23 cellular contexts compared by ENCODE assay signal in the genomic region with DNA sequence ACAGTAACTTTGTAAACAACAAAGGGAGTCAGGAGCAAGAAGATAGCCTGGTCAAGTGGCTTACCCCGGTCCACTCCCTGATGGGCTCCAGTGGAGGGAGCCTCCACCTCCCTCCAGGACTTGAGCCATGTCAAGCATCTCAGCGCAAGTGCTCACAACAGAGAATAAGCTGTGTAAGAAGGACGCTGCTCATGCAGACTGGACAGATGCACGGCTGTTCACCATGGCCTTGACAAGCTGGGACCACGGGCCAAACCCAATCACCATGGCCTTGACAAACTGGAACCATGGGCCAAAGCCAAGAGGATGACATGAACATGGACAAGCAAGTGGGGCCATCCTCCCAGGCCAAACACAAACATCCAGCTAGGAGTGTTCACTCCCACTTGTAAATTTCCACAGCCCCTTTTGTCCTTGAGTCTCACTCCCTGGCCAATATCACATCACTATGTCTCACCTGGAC. TPM values are rescaled to one million over a fixed set of nuclear protein-coding genes. Genes with fewer than 3 reads are reported as not detected.
DNase-seq lines count a peak whose midpoint lies in the region; ATAC-seq, FAIRE-seq and TF ChIP-seq lines count a peak whose summit lies in the region.
"Had no signal": no experiment of that assay in that cellular context is flagged by ENCODE, and none has a peak within 500 bp of the region (broad histone marks: within the 10 kb centered on the region; RNA-seq: fewer than 3 reads in every experiment).

No MANE protein-coding gene starts in this region.

- DNase-seq in A549 (ENCODE audit: low read depth in 1 of 2, low spot score in 1 of 2), result no peak
- no peak for DNase-seq in RWPE1 (ENCODE audit: low spot score)
- DNase-seq in HepG2 (ENCODE audit: low spot score), result no peak
- DNase-seq in spleen, result peak; percentile 79
- DNase-seq in transverse colon, result no peak
- no peak for DNase-seq in superior temporal gyrus (ENCODE audit: extremely low spot score)
- DNase-seq: DND-41; HFFc6; Karpas-422; MV-4-11; NCI-H1105 treated with DMSO at 0.1 percent for 48 hours; NCI-H2029 treated with DMSO at 0.1 percent for 48 hours; NCI-H226; NCI-H510A treated with DMSO at 0.1 percent for 48 hours; NCI-H774; NK-92 treated with Interleukin-12 subunit alpha and Interleukin-12 subunit beta, amount 100 ng/mL, for 24 hours; Right ventricle myocardium superior; SW 1271 had no signal

- in situ Hi-C loops in HepG2 (cut with HindIII; ENCODE audit: extremely low pct_ligation_motif_present, low pct_unique_long_range_greater_than_20kb) (no loop called here), transverse colon (cut with MboI; ENCODE audit: low pct_ligation_motif_present in 1 of 4, low pct_unique_long_range_greater_than_20kb in 1 of 4, low sequenced_read_pairs in 3 of 4) (no loop called here)

- H3K36me3 ChIP-seq in HepG2 (replicated peaks in 1 of 2; ENCODE audit: control insufficient read depth in 1 of 2, insufficient read depth in 2 of 2, low read length in 2 of 2) (no peaks in the 10 kb centered on the region), spleen (no peaks in the 10 kb centered on the region), transverse colon (no peaks in the 10 kb centered on the region)

- TF ChIP-seq RAD21 in A549 (conservative IDR thresholded peaks at IDR 0.05 in 1 of 2, IDR thresholded peaks at IDR 0.05 in 1 of 2), result no peak
- no peak for TF ChIP-seq RAD21 in HepG2 (CRISPR knock-in tag; IDR thresholded peaks at IDR 0.05)

- intact Hi-C loops in HepG2 (cut with micrococcal nuclease; ENCODE audit: unreplicated experiment) (loop anchor here (10.0 kb wide), 1 partner anchor 85 kb away; no protein-coding TSS in a partner anchor), spleen (cut with DNase I; ENCODE audit: low total_unique reads) (loop anchor here (5.0 kb wide), 1 partner anchor 87 kb away; no protein-coding TSS in a partner anchor), transverse colon (cut with DNase I; ENCODE audit: low total_unique reads) (loop anchor here (10.0 kb wide), 1 partner anchor 85 kb away; no protein-coding TSS in a partner anchor)

- CTCF ChIA-PET in A549 (lab: Yijun Ruan, JAX) (interaction anchor here (0.7 to 3.3 kb wide), 7 partner anchors 10 to 124 kb away, joined by 3 to 39 read pairs (median 5); no protein-coding TSS in a partner anchor), RWPE1 (lab: Yijun Ruan, JAX) (interaction anchor here (0.8 to 1.4 kb wide), 2 partner anchors 87 to 89 kb away, joined by 3 to 8 read pairs; no protein-coding TSS in a partner anchor), HepG2 (lab: Yijun Ruan, JAX; ENCODE audit: low intra/inter-chr PET ratio, low total read pairs) (no interaction called here)

- no peak overlapping the region for H3K4me3 ChIP-seq in A549
- H3K4me3 ChIP-seq in HepG2 (replicated peaks in 1 of 3; ENCODE audit: insufficient read depth in 1 of 3, low read depth in 2 of 3, low read length in 3 of 3), result no peak overlapping the region
- H3K4me3 ChIP-seq in spleen, result no peak overlapping the region
- H3K4me3 ChIP-seq in transverse colon, result no peak overlapping the region
- H3K4me3 ChIP-seq: GM12878, SK-N-MC had no signal

- TF ChIP-seq EP300 in A549 (IDR thresholded peaks at IDR 0.05) (no peak), HepG2 (IDR thresholded peaks at IDR 0.05; ENCODE audit: low read depth in 2 of 2, low read length in 2 of 2) (no peak), HepG2 (CRISPR knock-in tag; IDR thresholded peaks at IDR 0.05; ENCODE audit: borderline replicate concordance) (no peak), transverse colon (IDR thresholded peaks at IDR 0.05; ENCODE audit: low read depth) (no peak)

- TF ChIP-seq CTCF in A549 (IDR thresholded peaks at IDR 0.05) (no peak), RWPE1 (conservative IDR thresholded peaks at IDR 0.05; ENCODE audit: low read depth) (no peak), HepG2 (CRISPR knock-in tag; IDR thresholded peaks at IDR 0.05) (no peak), spleen (IDR thresholded peaks at IDR 0.05 in 8 of 11, conservative IDR thresholded peaks at IDR 0.05 in 3 of 11) (no peak), transverse colon (IDR thresholded peaks at IDR 0.05) (no peak)

- POLR2A ChIA-PET in A549 (lab: Yijun Ruan, JAX) (no interaction called here), RWPE1 (lab: Yijun Ruan, JAX; ENCODE audit: low non-redundant PET) (no interaction called here), HepG2 (lab: Yijun Ruan, JAX) (no interaction called here)

- H2AFZ ChIP-seq in HepG2 (ENCODE audit: low read length), result no peak overlapping the region

- H3K27ac ChIP-seq in A549, result no peak overlapping the region
- H3K27ac ChIP-seq in RWPE1, result peak overlapping the region; percentile 100
- no peak overlapping the region for H3K27ac ChIP-seq in HepG2 (ENCODE audit: extremely low read length, insufficient read depth, low read length)
- H3K27ac ChIP-seq in spleen, result peak overlapping the region; percentile 74 to 89 (median 84)
- no peak overlapping the region for H3K27ac ChIP-seq in transverse colon
- H3K27ac ChIP-seq: SK-N-MC had no signal

- no peaks in the 10 kb centered on the region for H3K9me3 ChIP-seq in A549
- no peaks in the 10 kb centered on the region for H3K9me3 ChIP-seq in HepG2 (ENCODE audit: low read length)
- no peaks in the 10 kb centered on the region for H3K9me3 ChIP-seq in spleen
- no peaks in the 10 kb centered on the region for H3K9me3 ChIP-seq in transverse colon

- peaks cover 2 to 25% of the 10 kb centered on the region in 2 experiments for H3K27me3 ChIP-seq in HepG2 (ENCODE audit: control insufficient read depth in 1 of 2, insufficient read depth in 2 of 2, low read length in 2 of 2)
- peaks cover 0 to 41% (median 18%) of the 10 kb centered on the region in 7 donors for H3K27me3 ChIP-seq in spleen (replicated peaks in 1 of 7)
- H3K27me3 ChIP-seq in transverse colon, result peaks cover 9% of the 10 kb centered on the region

- H3K4me1 ChIP-seq in A549 (peaks cover 10% of the 10 kb centered on the region; the same call in 2 of the 3 replicates), HepG2 (ENCODE audit: insufficient read depth, low read length) (peaks cover 16% of the 10 kb centered on the region; the same call in 1 of the 2 replicates), spleen (peaks cover 0 to 52% (median 38%) of the 10 kb centered on the region in 6 donors), transverse colon (peaks cover 7 to 18% (median 16%) of the 10 kb centered on the region in 4 donors)

- no peak overlapping the region for H3K9ac ChIP-seq in HepG2 (ENCODE audit: insufficient read depth, low read depth, low read length)

- FAIRE-seq in A549 (lab: Jason Lieb, UNC) (no peak), HepG2 (lab: Jason Lieb, UNC) (no peak)
- FAIRE-seq: A204.1, GM12878, RCC 7860 had no signal

- H4K20me1 ChIP-seq in HepG2 (ENCODE audit: insufficient read depth, low read length), result no peaks in the 10 kb centered on the region

- H3K4me2 ChIP-seq in A549 (no peak overlapping the region), HepG2 (ENCODE audit: low read depth, low read length) (no peak overlapping the region)

- no TSS peak for BruUV-seq in HepG2 (replicated peaks; lab: Mats Ljungman, UMichigan)

- no peaks in the 10 kb centered on the region for H3K79me2 ChIP-seq in HepG2 (ENCODE audit: insufficient read depth, low read length)

- ATAC-seq in A549 (0 out of 6 replicates have a peak, but pooled peaks of 1 of the 2 experiments have one; percentile 3), HepG2 (no peak), HG02610 (IDR thresholded peaks at IDR 0.05; ENCODE audit: unreplicated experiment) (no peak)
- ATAC-seq: GM12878 had no signal

- TF ChIP-seq POLR2A in A549 (IDR thresholded peaks at IDR 0.05; ENCODE audit: low read length) (no peak), HepG2 (IDR thresholded peaks at IDR 0.05; ENCODE audit: insufficient read depth in 1 of 2, low read depth in 2 of 2, low read length in 2 of 2) (no peak), spleen (IDR thresholded peaks at IDR 0.05) (no peak), transverse colon (IDR thresholded peaks at IDR 0.05) (no peak)

- 71% methylated on average over 5 of the region's 5 CpGs for WGBS in A549 (ENCODE audit: missing lambda C conversion rate)
- 33% methylated on average over 3 of the region's 5 CpGs for WGBS in HepG2 (ENCODE audit: low lambda C conversion rate)
- 57 to 75% (median 73%) methylated on average over 5 of the region's 5 CpGs for WGBS in spleen, 5 donors
- WGBS in transverse colon (ENCODE audit: low coverage in 1 of 2), 2 donors, result 90% methylated on average over 5 of the region's 5 CpGs; no CpG with 5 or more reads in 1 of the 2 donors

RNA-seq across cellular contexts. Expression of gene PITPNM3, which starts 3.4 kb away (rescaled TPM):
- 0.80 and 0.93 TPM in 2 replicates for polyA plus RNA-seq in A549 (2011; rRNA removed)
- polyA plus RNA-seq in A549 (2012; cell fraction: cytosol; rRNA removed), result 0.67 and 1.1 TPM in 2 replicates
- 3.8 and 4.0 TPM in 2 replicates for polyA plus RNA-seq in A549 (2012; cell fraction: nucleus; rRNA removed)
- polyA plus RNA-seq in A549 (2017; fragmentation: RNase III; extraction: RNeasy Plus Mini Kit Qiagen cat#74134 plus additional on column Dnase treatment), result 1.8 to 2.3 TPM (median 2.2 TPM) in 3 replicates
- polyA minus RNA-seq in A549 (2011; rRNA and poly(A)+ RNA removed), result 1.0 and 1.4 TPM in 2 replicates
- 0.13 and 0.28 TPM in 2 replicates for total RNA-seq in HepG2 (2016; rRNA removed; fragmentation: Illumina TruSeq; extraction: Trizol)
- not detected in 2 replicates for total RNA-seq in HepG2 (2016; cell fraction: cytosol; rRNA removed; fragmentation: Illumina TruSeq; extraction: Trizol; ENCODE audit: low read depth)
- total RNA-seq in HepG2 (2016; cell fraction: insoluble cytoplasmic fraction; rRNA removed; fragmentation: Illumina TruSeq; extraction: Trizol), result 0.04 and 0.32 TPM in 2 replicates
- 0.03 and 0.06 TPM in 2 replicates for total RNA-seq in HepG2 (2016; cell fraction: membrane; rRNA removed; fragmentation: Illumina TruSeq; extraction: Trizol)
- 0.16 and 0.68 TPM in 2 replicates for total RNA-seq in HepG2 (2016; cell fraction: nucleus; rRNA removed; fragmentation: Illumina TruSeq; extraction: Trizol)
- 0.29 and 0.33 TPM in 2 replicates for polyA plus RNA-seq in HepG2 (2011; rRNA removed)
- polyA plus RNA-seq in HepG2 (2011; cell fraction: cytosol; rRNA removed), result 0.13 and 0.15 TPM in 2 replicates
- polyA plus RNA-seq in HepG2 (2011; cell fraction: nucleus; rRNA removed), result 1.6 and 1.9 TPM in 2 replicates
- 0.23 and 0.30 TPM in 2 replicates for polyA plus RNA-seq in HepG2 (2012)
- polyA plus RNA-seq in HepG2 (2016; cell fraction: cytosol; fragmentation: Illumina TruSeq; extraction: Trizol; ENCODE audit: low read depth), result not detected in 2 replicates
- polyA plus RNA-seq in HepG2 (2016; cell fraction: insoluble cytoplasmic fraction; fragmentation: Illumina TruSeq; extraction: Trizol; ENCODE audit: low read depth), result 0.07 and 0.20 TPM in 2 replicates
- polyA plus RNA-seq in HepG2 (2016; cell fraction: membrane; fragmentation: Illumina TruSeq; extraction: Trizol; ENCODE audit: low read depth), result 0.05 TPM in 1 of 2 replicates, not detected in the other
- 1.0 and 1.3 TPM in 2 replicates for polyA plus RNA-seq in HepG2 (2016; cell fraction: nucleus; fragmentation: Illumina TruSeq; extraction: Trizol; ENCODE audit: insufficient read depth, low read depth)
- polyA minus RNA-seq in HepG2 (2011; rRNA and poly(A)+ RNA removed; ENCODE audit: low replicate concordance), result 0.44 and 30.1 TPM in 2 replicates
- polyA minus RNA-seq in HepG2 (2011; cell fraction: cytosol; rRNA and poly(A)+ RNA removed), result 0.30 and 0.44 TPM in 2 replicates
- polyA minus RNA-seq in HepG2 (2011; cell fraction: nucleus; rRNA and poly(A)+ RNA removed), result 0.50 and 0.52 TPM in 2 replicates
- total RNA-seq in spleen, result 100 to 1,000 TPM in 6 of 7 donors, 10 to 100 TPM in 1; 51.9 to 215 (median 140) TPM
- 10 to 100 TPM in 1 of 3 donors, 1 to 10 TPM in 2; 5.4 to 63.3 (median 9.1) TPM for polyA plus RNA-seq in spleen
- total RNA-seq in transverse colon, result 10 to 100 TPM; 12.7 to 51.6 (median 29.7) TPM

Comparison
In these comparisons a context has a peak if more than half of its experiments do, and no peak if none do; other contexts are left out.
1. H3K27ac ChIP-seq: peak in RWPE1 (single experiment) and spleen (8 of 8); none in A549 (0 of 2), HepG2 (single experiment) and transverse colon (0 of 4).
2. RNA of gene PITPNM3, which starts 3.4 kb away (total RNA-seq): 51.9 to 215 TPM in spleen and 12.7 to 51.6 TPM in transverse colon; 0.03 to 0.68 TPM in HepG2; every median in the first group is over 4 times any median in the second.
3. Of the 38 proteins assayed by ChIP-seq in both HepG2 and A549: peak only in HepG2: none; only in A549: EHMT2; in both: none; in neither: 37.